In the genomic region with DNA sequence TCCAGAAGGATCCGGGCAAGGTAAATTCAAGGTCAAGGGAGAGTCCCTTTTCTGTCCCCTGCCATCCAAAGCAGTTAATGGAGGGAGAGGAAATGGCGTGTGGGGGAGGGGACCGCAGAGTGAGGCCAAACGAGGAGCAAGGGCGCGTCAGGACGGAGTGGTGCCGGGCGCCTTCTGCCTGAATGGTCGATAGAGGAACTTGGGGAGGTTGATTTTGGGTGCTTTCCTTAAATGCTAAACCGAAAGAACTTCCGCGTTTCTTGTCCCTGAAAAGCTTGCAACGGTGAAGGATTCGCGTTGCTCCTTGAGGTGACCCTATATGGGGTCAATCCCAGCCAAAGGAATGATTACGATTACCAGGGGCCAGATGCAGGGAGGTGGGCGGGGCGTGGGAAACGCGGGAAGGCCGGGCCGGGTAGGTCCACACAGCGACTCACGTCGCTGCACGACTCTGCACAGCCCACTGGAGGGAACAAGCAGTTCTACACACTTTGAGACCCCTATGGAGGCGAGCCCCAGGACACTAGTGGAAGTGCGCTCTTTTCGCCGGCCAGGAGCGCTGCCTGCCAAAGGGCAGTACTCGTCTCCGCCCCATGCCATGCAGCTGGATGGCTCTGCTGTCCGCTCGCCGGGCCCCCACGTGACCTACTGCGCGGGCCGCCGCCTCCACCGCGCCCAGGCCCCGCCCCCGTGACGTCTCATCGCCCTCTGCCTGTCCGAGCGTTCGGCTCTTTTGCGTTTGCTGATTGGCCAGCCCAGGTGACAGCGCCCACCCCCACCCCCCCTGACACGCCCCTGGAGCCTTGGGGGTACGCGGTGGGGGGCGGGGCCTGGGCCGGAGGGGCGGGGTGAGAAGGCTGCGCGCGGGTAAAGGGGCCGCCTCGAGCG, we compare ENCODE assay signal across 1 cellular context.
TF ChIP-seq lines count a peak whose summit lies in the region.

No MANE protein-coding gene starts in this region.

TF ChIP-seq in HepG2, 621 proteins besides CTCF, POLR2A, EP300 and RAD21 (continued from another document and continues in another):
- TF ChIP-seq, protein P1, sequence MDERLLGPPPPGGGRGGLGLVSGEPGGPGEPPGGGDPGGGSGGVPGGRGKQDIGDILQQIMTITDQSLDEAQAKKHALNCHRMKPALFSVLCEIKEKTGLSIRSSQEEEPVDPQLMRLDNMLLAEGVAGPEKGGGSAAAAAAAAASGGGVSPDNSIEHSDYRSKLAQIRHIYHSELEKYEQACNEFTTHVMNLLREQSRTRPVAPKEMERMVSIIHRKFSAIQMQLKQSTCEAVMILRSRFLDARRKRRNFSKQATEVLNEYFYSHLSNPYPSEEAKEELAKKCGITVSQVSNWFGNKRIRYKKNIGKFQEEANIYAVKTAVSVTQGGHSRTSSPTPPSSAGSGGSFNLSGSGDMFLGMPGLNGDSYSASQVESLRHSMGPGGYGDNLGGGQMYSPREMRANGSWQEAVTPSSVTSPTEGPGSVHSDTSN (CRISPR knock-in tag; IDR thresholded peaks at IDR 0.05) = no peak
- TF ChIP-seq PLRG1 (conservative IDR thresholded peaks at IDR 0.05) (no peak), KAT8 (CRISPR knock-in tag; IDR thresholded peaks at IDR 0.05) (no peak), ZSCAN25 (CRISPR knock-in tag; IDR thresholded peaks at IDR 0.05) (0 out of 2 replicates have a peak, but pooled peaks have one; percentile 23), FOXO1 (CRISPR knock-in tag; IDR thresholded peaks at IDR 0.05) (no peak; the same call in 1 of the 2 replicates), TEAD3 (CRISPR knock-in tag; optimal IDR thresholded peaks at IDR 0.05; ENCODE audit: borderline replicate concordance) (no peak), NCOA1 (CRISPR knock-in tag; IDR thresholded peaks at IDR 0.05) (no peak), HDAC6 (IDR thresholded peaks at IDR 0.05; ENCODE audit: low read depth, low read length) (no peak), ARID4A (CRISPR knock-in tag; IDR thresholded peaks at IDR 0.05; ENCODE audit: borderline replicate concordance) (peak; percentile 90), DRAP1 (CRISPR knock-in tag; IDR thresholded peaks at IDR 0.05) (peak; percentile 63), ZNF335 (CRISPR knock-in tag; IDR thresholded peaks at IDR 0.05) (no peak), MTF2 (CRISPR knock-in tag; IDR thresholded peaks at IDR 0.05; ENCODE audit: borderline replicate concordance) (no peak), ELF3 (CRISPR knock-in tag; IDR thresholded peaks at IDR 0.05) (no peak), ZNF616 (CRISPR knock-in tag; IDR thresholded peaks at IDR 0.05; ENCODE audit: low read depth) (no peak), WIZ (CRISPR knock-in tag; IDR thresholded peaks at IDR 0.05) (no peak), NAIF1 (CRISPR knock-in tag; IDR thresholded peaks at IDR 0.05; ENCODE audit: borderline replicate concordance) (no peak), ZNF484 (CRISPR knock-in tag; IDR thresholded peaks at IDR 0.05; ENCODE audit: borderline replicate concordance, low read depth) (no peak), BRD4 (CRISPR knock-in tag; IDR thresholded peaks at IDR 0.05) (0 out of 2 replicates have a peak, but pooled peaks have one; percentile 9), ZC3H13 (CRISPR knock-in tag; IDR thresholded peaks at IDR 0.05) (no peak), ZBTB49 (CRISPR knock-in tag; IDR thresholded peaks at IDR 0.05; ENCODE audit: borderline replicate concordance) (no peak), ZXDC (CRISPR knock-in tag; IDR thresholded peaks at IDR 0.05) (no peak), ZSCAN31 (CRISPR knock-in tag; IDR thresholded peaks at IDR 0.05; ENCODE audit: low read depth) (no peak), SPEN (CRISPR knock-in tag; IDR thresholded peaks at IDR 0.05; ENCODE audit: low read depth) (no peak), KDM3A (CRISPR knock-in tag; IDR thresholded peaks at IDR 0.05; ENCODE audit: low read depth) (no peak), ZBTB14 (CRISPR knock-in tag; IDR thresholded peaks at IDR 0.05) (no peak), ZNF788 (CRISPR knock-in tag; IDR thresholded peaks at IDR 0.05; ENCODE audit: borderline replicate concordance) (no peak), REL (CRISPR knock-in tag; conservative IDR thresholded peaks at IDR 0.05) (no peak), ZNF567 (CRISPR knock-in tag; IDR thresholded peaks at IDR 0.05; ENCODE audit: borderline replicate concordance) (no peak), ZNF34 (CRISPR knock-in tag; IDR thresholded peaks at IDR 0.05; ENCODE audit: borderline replicate concordance) (no peak), HOXA7 (CRISPR knock-in tag; IDR thresholded peaks at IDR 0.05) (no peak), MATR3 (CRISPR knock-in tag; IDR thresholded peaks at IDR 0.05) (no peak), PRMT3 (CRISPR knock-in tag; IDR thresholded peaks at IDR 0.05; ENCODE audit: borderline replicate concordance, low read depth) (no peak), IKZF1 (IDR thresholded peaks at IDR 0.05) (no peak), NFIB (CRISPR knock-in tag; IDR thresholded peaks at IDR 0.05; ENCODE audit: borderline replicate concordance) (no peak), ZNF160 (CRISPR knock-in tag; IDR thresholded peaks at IDR 0.05) (no peak), ZNF572 (CRISPR knock-in tag; IDR thresholded peaks at IDR 0.05) (no peak), ZBTB42 (CRISPR knock-in tag; IDR thresholded peaks at IDR 0.05) (0 out of 2 replicates have a peak, but pooled peaks have one; percentile 19)
- TF ChIP-seq, protein P2, sequence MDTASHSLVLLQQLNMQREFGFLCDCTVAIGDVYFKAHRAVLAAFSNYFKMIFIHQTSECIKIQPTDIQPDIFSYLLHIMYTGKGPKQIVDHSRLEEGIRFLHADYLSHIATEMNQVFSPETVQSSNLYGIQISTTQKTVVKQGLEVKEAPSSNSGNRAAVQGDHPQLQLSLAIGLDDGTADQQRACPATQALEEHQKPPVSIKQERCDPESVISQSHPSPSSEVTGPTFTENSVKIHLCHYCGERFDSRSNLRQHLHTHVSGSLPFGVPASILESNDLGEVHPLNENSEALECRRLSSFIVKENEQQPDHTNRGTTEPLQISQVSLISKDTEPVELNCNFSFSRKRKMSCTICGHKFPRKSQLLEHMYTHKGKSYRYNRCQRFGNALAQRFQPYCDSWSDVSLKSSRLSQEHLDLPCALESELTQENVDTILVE (CRISPR knock-in tag; IDR thresholded peaks at IDR 0.05) = no peak
- TF ChIP-seq, protein P3, sequence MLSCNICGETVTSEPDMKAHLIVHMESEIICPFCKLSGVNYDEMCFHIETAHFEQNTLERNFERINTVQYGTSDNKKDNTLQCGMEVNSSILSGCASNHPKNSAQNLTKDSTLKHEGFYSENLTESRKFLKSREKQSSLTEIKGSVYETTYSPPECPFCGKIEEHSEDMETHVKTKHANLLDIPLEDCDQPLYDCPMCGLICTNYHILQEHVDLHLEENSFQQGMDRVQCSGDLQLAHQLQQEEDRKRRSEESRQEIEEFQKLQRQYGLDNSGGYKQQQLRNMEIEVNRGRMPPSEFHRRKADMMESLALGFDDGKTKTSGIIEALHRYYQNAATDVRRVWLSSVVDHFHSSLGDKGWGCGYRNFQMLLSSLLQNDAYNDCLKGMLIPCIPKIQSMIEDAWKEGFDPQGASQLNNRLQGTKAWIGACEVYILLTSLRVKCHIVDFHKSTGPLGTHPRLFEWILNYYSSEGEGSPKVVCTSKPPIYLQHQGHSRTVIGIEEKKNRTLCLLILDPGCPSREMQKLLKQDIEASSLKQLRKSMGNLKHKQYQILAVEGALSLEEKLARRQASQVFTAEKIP (CRISPR knock-in tag; IDR thresholded peaks at IDR 0.05; ENCODE audit: borderline replicate concordance) = no peak
- TF ChIP-seq, protein P4, sequence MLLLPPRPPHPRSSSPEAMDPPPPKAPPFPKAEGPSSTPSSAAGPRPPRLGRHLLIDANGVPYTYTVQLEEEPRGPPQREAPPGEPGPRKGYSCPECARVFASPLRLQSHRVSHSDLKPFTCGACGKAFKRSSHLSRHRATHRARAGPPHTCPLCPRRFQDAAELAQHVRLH (CRISPR knock-in tag; IDR thresholded peaks at IDR 0.05; ENCODE audit: borderline replicate concordance, low read depth) = no peak
- TF ChIP-seq, protein P5, sequence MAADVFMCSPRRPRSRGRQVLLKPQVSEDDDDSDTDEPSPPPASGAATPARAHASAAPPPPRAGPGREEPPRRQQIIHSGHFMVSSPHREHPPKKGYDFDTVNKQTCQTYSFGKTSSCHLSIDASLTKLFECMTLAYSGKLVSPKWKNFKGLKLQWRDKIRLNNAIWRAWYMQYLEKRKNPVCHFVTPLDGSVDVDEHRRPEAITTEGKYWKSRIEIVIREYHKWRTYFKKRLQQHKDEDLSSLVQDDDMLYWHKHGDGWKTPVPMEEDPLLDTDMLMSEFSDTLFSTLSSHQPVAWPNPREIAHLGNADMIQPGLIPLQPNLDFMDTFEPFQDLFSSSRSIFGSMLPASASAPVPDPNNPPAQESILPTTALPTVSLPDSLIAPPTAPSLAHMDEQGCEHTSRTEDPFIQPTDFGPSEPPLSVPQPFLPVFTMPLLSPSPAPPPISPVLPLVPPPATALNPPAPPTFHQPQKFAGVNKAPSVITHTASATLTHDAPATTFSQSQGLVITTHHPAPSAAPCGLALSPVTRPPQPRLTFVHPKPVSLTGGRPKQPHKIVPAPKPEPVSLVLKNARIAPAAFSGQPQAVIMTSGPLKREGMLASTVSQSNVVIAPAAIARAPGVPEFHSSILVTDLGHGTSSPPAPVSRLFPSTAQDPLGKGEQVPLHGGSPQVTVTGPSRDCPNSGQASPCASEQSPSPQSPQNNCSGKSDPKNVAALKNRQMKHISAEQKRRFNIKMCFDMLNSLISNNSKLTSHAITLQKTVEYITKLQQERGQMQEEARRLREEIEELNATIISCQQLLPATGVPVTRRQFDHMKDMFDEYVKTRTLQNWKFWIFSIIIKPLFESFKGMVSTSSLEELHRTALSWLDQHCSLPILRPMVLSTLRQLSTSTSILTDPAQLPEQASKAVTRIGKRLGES (CRISPR knock-in tag; IDR thresholded peaks at IDR 0.05; ENCODE audit: borderline replicate concordance) = no peak
